Comparison of ENCODE assay signal across 8 cellular contexts in genomic region chr16:30052671-30053372, GRCh38. TPM values are rescaled to one million over a fixed set of nuclear protein-coding genes. Genes with fewer than 3 reads are reported as not detected.
DNase-seq lines count a peak whose midpoint lies in the region; ATAC-seq and TF ChIP-seq lines count a peak whose summit lies in the region.

No MANE protein-coding gene starts in this region.

- peak; percentile 84 for DNase-seq in NCI-H460 (ENCODE audit: extremely low read depth, low read depth)
- peak; percentile 87 to 95 for DNase-seq in activated CD4-positive, alpha-beta T cell treated with anti-CD3 and anti-CD28 coated beads for 24 hours (ENCODE audit: low read depth in 2 of 2)
- DNase-seq in chondrocyte (ENCODE audit: low spot score), result peak; percentile 97
- DNase-seq in stimulated activated CD4-positive, alpha-beta T cell treated with anti-CD3 and anti-CD28 coated beads, Interleukin-15, amount 100 ng/mL, for 48 hours (ENCODE audit: low read depth in 2 of 2), result peak; percentile 89 to 91

- peaks cover 22% of the 10 kb centered on the region for H3K4me1 Mint-ChIP-seq in chondrocyte (ENCODE audit: low read depth)

- no peaks in the 10 kb centered on the region for H3K9me3 Mint-ChIP-seq in chondrocyte (ENCODE audit: low read depth)

- H3K27me3 Mint-ChIP-seq in chondrocyte (ENCODE audit: low read depth), result no peaks in the 10 kb centered on the region

- TF ChIP-seq CTCF in chondrocyte (IDR thresholded peaks at IDR 0.05), result no peak

- H3K4me3 Mint-ChIP-seq in chondrocyte (ENCODE audit: unreplicated experiment), result peak overlapping the region; percentile 85

- peak overlapping the region; percentile 74 for H3K27ac Mint-ChIP-seq in chondrocyte (ENCODE audit: unreplicated experiment)

- H3K27me3 ChIP-seq in layer of hippocampus (ENCODE audit: control insufficient read depth, insufficient read depth, low read length), result no peaks in the 10 kb centered on the region

- ATAC-seq in GM18498 (IDR thresholded peaks at IDR 0.05; ENCODE audit: unreplicated experiment) (peak; percentile 69), HG03378 (IDR thresholded peaks at IDR 0.05; ENCODE audit: unreplicated experiment) (peak; percentile 46), GM18868 (IDR thresholded peaks at IDR 0.05; ENCODE audit: unreplicated experiment) (no peak)

- no peaks in the 10 kb centered on the region for H3K36me3 Mint-ChIP-seq in chondrocyte (ENCODE audit: low read depth)

- peak overlapping the region; percentile 32 for H3K27ac ChIP-seq in layer of hippocampus (ENCODE audit: low read depth, low read length)

RNA-seq across cellular contexts. Expression of gene ALDOA, which starts 12.7 kb away (rescaled TPM):
- total RNA-seq in NCI-H460 (2014; rRNA removed; shearing (Covaris generic)), result 1,739 and 2,065 TPM in 2 replicates
- polyA plus RNA-seq in NCI-H460 (2014; cell fraction: nucleus; rRNA removed), result 2,448 and 2,455 TPM in 2 replicates
- 865 to 1,101 TPM (median 1,094 TPM) in 3 replicates for total RNA-seq in chondrocyte

RNA-seq across cellular contexts. Expression of gene TLCD3B, which starts 21.8 kb away (rescaled TPM):
- total RNA-seq in NCI-H460 (2014; rRNA removed; shearing (Covaris generic)), result 0.07 TPM in 1 of 2 replicates, not detected in the other
- 0.21 TPM in 1 of 2 replicates, not detected in the other for polyA plus RNA-seq in NCI-H460 (2014; cell fraction: nucleus; rRNA removed)
- 0.28 to 0.77 TPM (median 0.44 TPM) in 3 replicates for total RNA-seq in chondrocyte

RNA-seq across cellular contexts. Expression of gene PPP4C, which starts 23.0 kb away (rescaled TPM):
- 72.1 and 81.6 TPM in 2 replicates for total RNA-seq in NCI-H460 (2014; rRNA removed; shearing (Covaris generic))
- polyA plus RNA-seq in NCI-H460 (2014; cell fraction: nucleus; rRNA removed), result 101 and 145 TPM in 2 replicates
- total RNA-seq in chondrocyte, result 81.0 to 90.3 TPM (median 84.7 TPM) in 3 replicates

RNA-seq across cellular contexts. Expression of gene C16orf92, which starts 29.8 kb away (rescaled TPM):
- not detected in 2 replicates for total RNA-seq in NCI-H460 (2014; rRNA removed; shearing (Covaris generic))
- polyA plus RNA-seq in NCI-H460 (2014; cell fraction: nucleus; rRNA removed), result not detected in 2 replicates
- not detected in 3 replicates for total RNA-seq in chondrocyte

RNA-seq across cellular contexts. Expression of gene TBX6, which starts 38.9 kb away (rescaled TPM):
- total RNA-seq in NCI-H460 (2014; rRNA removed; shearing (Covaris generic)), result 0.30 and 0.38 TPM in 2 replicates
- 1.2 and 3.9 TPM in 2 replicates for polyA plus RNA-seq in NCI-H460 (2014; cell fraction: nucleus; rRNA removed)
- total RNA-seq in chondrocyte, result 0.34 to 0.59 TPM (median 0.55 TPM) in 3 replicates
